Comparison of ENCODE assay signal across 28 cellular contexts in the genomic region with DNA sequence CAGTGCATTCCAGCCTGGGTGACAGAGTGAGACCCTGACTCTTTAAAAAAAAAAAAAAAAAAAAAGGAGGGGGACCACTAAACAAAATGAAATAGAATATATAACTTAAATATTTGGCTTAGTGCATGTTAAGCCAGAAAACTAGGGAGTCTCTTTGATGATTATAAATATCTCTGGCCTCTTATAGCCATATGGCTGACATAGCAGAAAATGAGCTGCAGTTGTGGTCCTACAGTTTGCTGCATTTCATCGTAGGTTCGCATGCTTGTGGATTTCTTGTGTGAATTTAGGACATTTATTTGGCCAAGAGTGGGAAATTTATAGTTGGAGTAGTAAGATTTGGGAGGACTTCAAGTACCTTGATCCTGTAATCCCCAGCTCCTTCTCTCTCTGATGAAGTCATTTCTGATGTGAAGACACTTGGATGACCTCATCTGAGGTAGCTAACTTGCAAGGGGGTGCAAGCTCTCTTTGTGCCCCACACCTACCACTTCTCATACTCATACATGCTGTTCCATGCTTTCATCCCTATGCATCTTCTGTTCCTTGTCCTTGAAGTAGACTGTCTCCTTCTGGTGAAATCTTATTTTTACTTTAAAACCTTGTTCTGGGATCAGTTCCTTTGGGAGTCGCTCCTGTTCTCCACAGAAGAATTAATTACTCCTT. TPM values are rescaled to one million over a fixed set of nuclear protein-coding genes. Genes with fewer than 3 reads are reported as not detected.
"Had no signal": no experiment of that assay in that cellular context is flagged by ENCODE, and none has a peak within 500 bp of the region (broad histone marks: within the 10 kb centered on the region; RNA-seq: fewer than 3 reads in every experiment).

No MANE protein-coding gene starts in this region.

- H3K4me1 ChIP-seq: gastrocnemius medialis, lower lobe of right lung, psoas muscle, tibial nerve, upper lobe of left lung had no signal

- H3K36me3 ChIP-seq: gastrocnemius medialis, lower lobe of right lung, ovary, thoracic aorta, tibial nerve, upper lobe of left lung had no signal

- DNase-seq: dorsolateral prefrontal cortex; effector CD4-positive, alpha-beta T cell; endodermal cell; foreskin fibroblast; gastrocnemius medialis; head of caudate nucleus; left ventricle myocardium superior; lower lobe of right lung; naive thymus-derived CD8-positive, alpha-beta T cell; nephron progenitor cell; occipital lobe; ovary; posterior cingulate gyrus; psoas muscle; right cardiac atrium; small intestine; stimulated activated CD4-positive, alpha-beta T cell treated with anti-CD3 and anti-CD28 coated beads, Interleukin-15, amount 100 ng/mL, for 24 hours; stimulated activated CD4-positive, alpha-beta T cell treated with anti-CD3 and anti-CD28 coated beads, Interleukin-2, amount 100 ng/mL, for 48 hours; stimulated activated naive B cell treated with anti-CD40 and anti-IgM and Interleukin-4, amounts not matched to agents 10 μg/mL and 1 μg/mL and 100 μg/mL, for 72 hours; upper lobe of left lung had no signal

- H3K4me3 ChIP-seq: dorsolateral prefrontal cortex, gastrocnemius medialis, lower lobe of right lung, ovary, psoas muscle, thoracic aorta, tibial nerve, upper lobe of left lung had no signal

- H3K27ac Mint-ChIP-seq: endodermal cell; nephron progenitor cell; stimulated activated naive B cell treated with anti-CD40 and anti-IgM and Interleukin-4, amounts not matched to agents 10 μg/mL and 1 μg/mL and 100 μg/mL, for 72 hours; stimulated activated naive CD8-positive, alpha-beta T cell treated with anti-CD3 and anti-CD28 coated beads, Interleukin-15, Interleukin-2, amounts not matched to agents 100 ng/mL and 50 ng/mL, for 24 hours had no signal

- FAIRE-seq: colon, keratinocyte, small intestine, urothelium cell line had no signal

- H3K27ac ChIP-seq: dorsolateral prefrontal cortex, epithelial cell of prostate, gastrocnemius medialis, lower lobe of right lung, ovary, psoas muscle, thoracic aorta, tibial nerve, upper lobe of left lung had no signal

- H3K9me3 ChIP-seq: gastrocnemius medialis, lower lobe of right lung, ovary, psoas muscle, thoracic aorta, tibial nerve, upper lobe of left lung had no signal

- H3K27me3 ChIP-seq: gastrocnemius medialis, ovary, tibial nerve, upper lobe of left lung had no signal

- H3K9me3 Mint-ChIP-seq: endodermal cell; naive thymus-derived CD8-positive, alpha-beta T cell; stimulated activated naive CD8-positive, alpha-beta T cell treated with anti-CD3 and anti-CD28 coated beads, Interleukin-15, Interleukin-2, amounts not matched to agents 100 ng/mL and 50 ng/mL, for 24 hours had no signal

- H3K4me1 Mint-ChIP-seq: naive thymus-derived CD8-positive, alpha-beta T cell had no signal

- ATAC-seq: esophagus mucosa; gastrocnemius medialis; left ventricle myocardium superior; lower lobe of right lung; naive thymus-derived CD8-positive, alpha-beta T cell; psoas muscle; right cardiac atrium; stimulated activated naive B cell treated with anti-CD40 and anti-IgM and Interleukin-4, amounts not matched to agents 10 μg/mL and 1 μg/mL and 100 μg/mL, for 72 hours had no signal

- H3K4me3 Mint-ChIP-seq: endodermal cell; naive thymus-derived CD8-positive, alpha-beta T cell; nephron progenitor cell; stimulated activated naive B cell treated with anti-CD40 and anti-IgM and Interleukin-4, amounts not matched to agents 10 μg/mL and 1 μg/mL and 100 μg/mL, for 72 hours; stimulated activated naive CD8-positive, alpha-beta T cell treated with anti-CD3 and anti-CD28 coated beads, Interleukin-15, Interleukin-2, amounts not matched to agents 100 ng/mL and 50 ng/mL, for 24 hours had no signal

RNA-seq across cellular contexts. Expression of gene GPR161, which starts 35.7 kb away (rescaled TPM):
- polyA plus RNA-seq: naive thymus-derived CD8-positive, alpha-beta T cell had no signal
